10 cellular contexts compared by ENCODE assay signal in the genomic region with DNA sequence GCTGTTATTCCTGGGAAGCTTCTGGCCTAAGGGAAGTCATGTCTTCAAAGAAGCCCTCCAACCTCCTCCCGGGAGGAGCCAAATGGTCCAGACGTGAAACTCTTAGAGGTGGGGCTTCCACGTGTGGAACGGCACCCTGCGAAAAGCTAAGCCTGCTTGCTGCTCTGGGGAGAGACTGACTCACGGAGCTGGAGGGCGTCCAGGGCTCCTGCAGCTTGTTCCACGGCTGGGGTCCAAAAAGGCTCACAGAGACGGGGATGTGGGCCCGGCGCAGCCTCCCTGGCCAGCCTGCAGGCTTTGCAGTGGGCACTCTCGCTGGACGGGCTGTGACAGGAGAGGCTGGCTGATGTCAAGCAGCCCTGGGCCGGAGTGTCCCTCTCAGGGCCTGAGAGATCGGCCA.
DNase-seq lines count a peak whose midpoint lies in the region; FAIRE-seq and TF ChIP-seq lines count a peak whose summit lies in the region.
"Had no signal": no experiment of that assay in that cellular context is flagged by ENCODE, and none has a peak within 500 bp of the region (broad histone marks: within the 10 kb centered on the region; RNA-seq: fewer than 3 reads in every experiment).

No MANE protein-coding gene starts in this region.

- peak overlapping the region; percentile 7 for H3K9ac ChIP-seq in astrocyte (ENCODE audit: low read length)

- FAIRE-seq in astrocyte (lab: Jason Lieb, UNC), result no peak

- peaks cover 12% of the 10 kb centered on the region for H3K4me1 ChIP-seq in astrocyte (ENCODE audit: insufficient read depth, low read length)

- no peak overlapping the region for H3K4me3 Mint-ChIP-seq in astrocyte (ENCODE audit: unreplicated experiment)

- peak overlapping the region; percentile 52 for H2AFZ ChIP-seq in astrocyte (ENCODE audit: low read depth, low read length)

- no peak overlapping the region for H3K27ac ChIP-seq in AG04450 (ENCODE audit: low read depth, low read length)
- H3K27ac ChIP-seq in astrocyte (ENCODE audit: low read depth, low read length), result no peak overlapping the region

- no peak for TF ChIP-seq CTCF in AG04450 (IDR thresholded peaks at IDR 0.05; ENCODE audit: low read depth, low read length)
- TF ChIP-seq CTCF in astrocyte (IDR thresholded peaks at IDR 0.05; ENCODE audit: insufficient read depth, low read depth, low read length), result no peak

- H3K4me3 ChIP-seq in AG04450 (ENCODE audit: low read depth, low read length) (no peak overlapping the region), astrocyte (ENCODE audit: insufficient read depth, low read depth, low read length) (peak overlapping the region; percentile 27)

- CTCF ChIA-PET in AG04450 (lab: Charles Lee), result interaction anchor here (0.8 to 3.7 kb wide), 7 partner anchors 10 to 299 kb away, joined by 3 to 22 read pairs (median 5); no protein-coding TSS in a partner anchor

- H3K36me3 ChIP-seq in astrocyte (ENCODE audit: insufficient read depth, low read length), result no peaks in the 10 kb centered on the region

- H3K9me3 Mint-ChIP-seq in astrocyte (ENCODE audit: unreplicated experiment), result peaks cover 2% of the 10 kb centered on the region

- DNase-seq in AG04450 (ENCODE audit: low read depth, low spot score), result peak; percentile 78
- peak; percentile 92 for DNase-seq in astrocyte (ENCODE audit: low read depth)
- peak; percentile 63 to 95 (median 83) for DNase-seq in head of caudate nucleus
- DNase-seq in nucleus accumbens (lab: John Stamatoyannopoulos, UW), result peak in 53 of 56 donors; percentile 16 to 93 (median 71)
- no peak for DNase-seq in DMS 273 treated with DMSO at 0.1 percent for 48 hours (lab: John Stamatoyannopoulos, UW)
- DNase-seq in SHP77 treated with DMSO at 0.1 percent for 48 hours (lab: John Stamatoyannopoulos, UW), result no peak
- DNase-seq in NCI-H1694 (lab: John Stamatoyannopoulos, UW), result no peak
- DNase-seq in activated T-cell treated with anti-CD3 and anti-CD28 coated beads for 4 hours, result no peak
- DNase-seq: activated T-cell treated with anti-CD3 and anti-CD28 coated beads, Interleukin-2, amount 50 U/mL, for 48 hours; AML-193 had no signal

- no peaks in the 10 kb centered on the region for H4K20me1 ChIP-seq in astrocyte (ENCODE audit: insufficient read depth, low read length)

- H3K79me2 ChIP-seq in astrocyte (ENCODE audit: insufficient read depth, low read length), result no peaks in the 10 kb centered on the region

- H3K4me2 ChIP-seq in astrocyte (ENCODE audit: low read length), result peak overlapping the region; percentile 73

- POLR2A ChIA-PET in AG04450 (lab: Yijun Ruan, JAX), result interaction anchor here (0.7 to 1.0 kb wide), 3 partner anchors 10 to 293 kb away, joined by 3 to 14 read pairs (median 4); no protein-coding TSS in a partner anchor

- peaks cover 9% of the 10 kb centered on the region for H3K27me3 Mint-ChIP-seq in astrocyte (ENCODE audit: low read depth, unreplicated experiment)

- no peaks in the 10 kb centered on the region for H3K36me3 Mint-ChIP-seq in astrocyte (ENCODE audit: low read depth, unreplicated experiment)

- H3K27ac Mint-ChIP-seq in astrocyte (ENCODE audit: unreplicated experiment), result no peak overlapping the region

- H3K27me3 ChIP-seq in AG04450 (ENCODE audit: control insufficient read depth, insufficient read depth, low read length) (no peaks in the 10 kb centered on the region), astrocyte (ENCODE audit: insufficient read depth, low read length) (no peaks in the 10 kb centered on the region)

- intact Hi-C loops in head of caudate nucleus (cut with DNase I), result no loop called here

- no peaks in the 10 kb centered on the region for H3K4me1 Mint-ChIP-seq in astrocyte (ENCODE audit: low read depth, unreplicated experiment)

- H3K9me3 ChIP-seq in AG04450 (ENCODE audit: control insufficient read depth, insufficient read depth, low read length) (no peaks in the 10 kb centered on the region), astrocyte (ENCODE audit: insufficient read depth, low read depth, low read length) (no peaks in the 10 kb centered on the region)

Comparison
In these comparisons a context has a peak if more than half of its experiments do, and no peak if none do; other contexts are left out.
1. DNase-seq: peak in AG04450 (single experiment), astrocyte (single experiment), head of caudate nucleus (42 of 42) and nucleus accumbens (53 of 56); none in DMS 273 treated with DMSO at 0.1 percent for 48 hours (single experiment), SHP77 treated with DMSO at 0.1 percent for 48 hours (single experiment), NCI-H1694 (single experiment) and activated T-cell treated with anti-CD3 and anti-CD28 coated beads for 4 hours (single experiment).